Comparison of ENCODE assay signal across 10 cellular contexts in genomic region chr16:9125658-9126492, GRCh38. TPM values are rescaled to one million over a fixed set of nuclear protein-coding genes. Genes with fewer than 3 reads are reported as not detected.
A peak's percentile ranks its signal among the peaks of the same experiment; 100 is the strongest.
DNase-seq lines count a peak whose midpoint lies in the region; ATAC-seq lines count a peak whose summit lies in the region.
"Had no signal": no experiment of that assay in that cellular context is flagged by ENCODE, and none has a peak within 500 bp of the region (broad histone marks: within the 10 kb centered on the region; RNA-seq: fewer than 3 reads in every experiment).

No MANE protein-coding gene starts in this region.

- POLR2A ChIA-PET in activated CD4-positive, alpha-beta memory T cell treated with anti-CD3 and anti-CD28 coated beads for 36 hours (lab: Charles Lee), result interaction anchor here (0.7 kb wide), 1 partner anchor 32 kb away, joined by 3 read pairs; no protein-coding TSS in a partner anchor
- POLR2A ChIA-PET in activated CD4-positive, alpha-beta memory T cell treated with anti-CD3 and anti-CD28 coated beads, Interleukin-2, amount 10 ng/mL, durations not matched to agents 7 days and 5 days (lab: Charles Lee), result interaction anchor here (0.8 to 2.7 kb wide), 7 partner anchors 15 to 35 kb away, joined by 3 to 12 read pairs (median 3); partner anchors contain the start of gene HAPSTR1

- H3K4me3 Mint-ChIP-seq in activated CD4-positive, alpha-beta memory T cell treated with anti-CD3 and anti-CD28 coated beads for 36 hours, result no peak overlapping the region
- H3K4me3 Mint-ChIP-seq in activated CD4-positive, alpha-beta memory T cell treated with anti-CD3 and anti-CD28 coated beads, Interleukin-2, amount 10 ng/mL, durations not matched to agents 7 days and 5 days, result no peak overlapping the region
- H3K4me3 Mint-ChIP-seq in T-helper 2 cell treated with Interferon-gamma antibody and Interleukin-4, amounts not matched to agents 5 μg/mL and 100 μg/mL, for 36 hours, result no peak overlapping the region

- H3K36me3 Mint-ChIP-seq in activated CD4-positive, alpha-beta memory T cell treated with anti-CD3 and anti-CD28 coated beads for 36 hours, result peaks cover 13% of the 10 kb centered on the region
- peaks cover 33% of the 10 kb centered on the region for H3K36me3 Mint-ChIP-seq in activated CD4-positive, alpha-beta memory T cell treated with anti-CD3 and anti-CD28 coated beads, Interleukin-2, amount 10 ng/mL, durations not matched to agents 7 days and 5 days (ENCODE audit: low read depth)
- peaks cover 18% of the 10 kb centered on the region for H3K36me3 Mint-ChIP-seq in T-helper 2 cell treated with Interferon-gamma antibody and Interleukin-4, amounts not matched to agents 5 μg/mL and 100 μg/mL, for 36 hours (ENCODE audit: low read depth)

- H3K4me1 Mint-ChIP-seq in activated CD4-positive, alpha-beta memory T cell treated with anti-CD3 and anti-CD28 coated beads for 36 hours (ENCODE audit: low read depth), result peaks cover 53% of the 10 kb centered on the region
- peaks cover 56% of the 10 kb centered on the region for H3K4me1 Mint-ChIP-seq in activated CD4-positive, alpha-beta memory T cell treated with anti-CD3 and anti-CD28 coated beads, Interleukin-2, amount 10 ng/mL, durations not matched to agents 7 days and 5 days
- H3K4me1 Mint-ChIP-seq in T-helper 2 cell treated with Interferon-gamma antibody and Interleukin-4, amounts not matched to agents 5 μg/mL and 100 μg/mL, for 36 hours (ENCODE audit: low read depth), result peaks cover 30% of the 10 kb centered on the region

- DNase-seq in activated CD4-positive, alpha-beta memory T cell treated with anti-CD3 and anti-CD28 coated beads for 36 hours, result no peak
- no peak for DNase-seq in activated CD4-positive, alpha-beta memory T cell treated with anti-CD3 and anti-CD28 coated beads, Interleukin-2, amount 10 ng/mL, durations not matched to agents 7 days and 5 days
- no peak for DNase-seq in T-helper 2 cell treated with Interferon-gamma antibody and Interleukin-4, amounts not matched to agents 5 μg/mL and 100 μg/mL, for 36 hours (ENCODE audit: low spot score)
- DNase-seq in left lobe of liver (ENCODE audit: low spot score) (no peak), middle frontal gyrus (ENCODE audit: extremely low spot score, low spot score) (no peak)
- no peak for DNase-seq in stimulated activated naive CD8-positive, alpha-beta T cell treated with anti-CD3 and anti-CD28 coated beads, Interleukin-15, Interleukin-2, amounts not matched to agents 100 U/mL and 50 U/mL, for 24 hours
- DNase-seq in stimulated activated CD4-positive, alpha-beta T cell treated with anti-CD3 and anti-CD28 coated beads, Interleukin-2, amount 100 ng/mL, for 48 hours, result no peak
- DNase-seq: left cardiac atrium, testis had no signal

- H3K9me3 Mint-ChIP-seq in activated CD4-positive, alpha-beta memory T cell treated with anti-CD3 and anti-CD28 coated beads for 36 hours, result no peaks in the 10 kb centered on the region
- no peaks in the 10 kb centered on the region for H3K9me3 Mint-ChIP-seq in activated CD4-positive, alpha-beta memory T cell treated with anti-CD3 and anti-CD28 coated beads, Interleukin-2, amount 10 ng/mL, durations not matched to agents 7 days and 5 days
- H3K9me3 Mint-ChIP-seq in T-helper 2 cell treated with Interferon-gamma antibody and Interleukin-4, amounts not matched to agents 5 μg/mL and 100 μg/mL, for 36 hours, result no peaks in the 10 kb centered on the region

- H3K27ac Mint-ChIP-seq in activated CD4-positive, alpha-beta memory T cell treated with anti-CD3 and anti-CD28 coated beads for 36 hours, result peak overlapping the region; percentile 38
- H3K27ac Mint-ChIP-seq in activated CD4-positive, alpha-beta memory T cell treated with anti-CD3 and anti-CD28 coated beads, Interleukin-2, amount 10 ng/mL, durations not matched to agents 7 days and 5 days, result no peak overlapping the region
- peak overlapping the region; percentile 43 for H3K27ac Mint-ChIP-seq in T-helper 2 cell treated with Interferon-gamma antibody and Interleukin-4, amounts not matched to agents 5 μg/mL and 100 μg/mL, for 36 hours

- intact Hi-C loops in activated CD4-positive, alpha-beta memory T cell treated with anti-CD3 and anti-CD28 coated beads for 36 hours (cut with micrococcal nuclease), result loop anchor here (2.0 kb wide), 2 partner anchors 33 to 53 kb away; no protein-coding TSS in a partner anchor

- peak; percentile 11 for ATAC-seq in left lobe of liver
- ATAC-seq in stimulated activated naive CD8-positive, alpha-beta T cell treated with anti-CD3 and anti-CD28 coated beads, Interleukin-15, Interleukin-2, amounts not matched to agents 100 U/mL and 50 U/mL, for 24 hours, result peak; percentile 24
- ATAC-seq in GM18502 (IDR thresholded peaks at IDR 0.05; ENCODE audit: poor library complexity, unreplicated experiment), result no peak
- ATAC-seq: left cardiac atrium had no signal

- no peaks in the 10 kb centered on the region for H3K27me3 Mint-ChIP-seq in activated CD4-positive, alpha-beta memory T cell treated with anti-CD3 and anti-CD28 coated beads for 36 hours
- H3K27me3 Mint-ChIP-seq in activated CD4-positive, alpha-beta memory T cell treated with anti-CD3 and anti-CD28 coated beads, Interleukin-2, amount 10 ng/mL, durations not matched to agents 7 days and 5 days, result no peaks in the 10 kb centered on the region
- H3K27me3 Mint-ChIP-seq in T-helper 2 cell treated with Interferon-gamma antibody and Interleukin-4, amounts not matched to agents 5 μg/mL and 100 μg/mL, for 36 hours (ENCODE audit: low read depth), result no peaks in the 10 kb centered on the region

- CTCF ChIA-PET in activated CD4-positive, alpha-beta memory T cell treated with anti-CD3 and anti-CD28 coated beads for 36 hours (lab: Charles Lee), result interaction anchor here (0.5 to 1.8 kb wide), 2 partner anchors 13 to 233 kb away, joined by 3 to 5 read pairs; no protein-coding TSS in a partner anchor
- CTCF ChIA-PET in activated CD4-positive, alpha-beta memory T cell treated with anti-CD3 and anti-CD28 coated beads, Interleukin-2, amount 10 ng/mL, durations not matched to agents 7 days and 5 days (lab: Charles Lee), result interaction anchor here (0.9 to 1.7 kb wide), 2 partner anchors 9 to 35 kb away, joined by 4 read pairs; partner anchors contain the start of gene HAPSTR1

RNA-seq across cellular contexts. Expression of gene HAPSTR1, which starts 34.4 kb away (rescaled TPM):
- total RNA-seq in activated CD4-positive, alpha-beta memory T cell treated with anti-CD3 and anti-CD28 coated beads for 36 hours, result 10 to 100 TPM; 47.1 to 49.1 TPM
- total RNA-seq in activated CD4-positive, alpha-beta memory T cell treated with anti-CD3 and anti-CD28 coated beads, Interleukin-2, amount 10 ng/mL, durations not matched to agents 7 days and 5 days, result 10 to 100 TPM; 65.1 to 65.3 TPM
- 30.3 TPM for total RNA-seq in left lobe of liver
